ENCODE assay signal across 19 cellular contexts in genomic region chr14:24237463-24237955, GRCh38. TPM values are rescaled to one million over a fixed set of nuclear protein-coding genes. Genes with fewer than 3 reads are reported as not detected.
DNase-seq lines count a peak whose midpoint lies in the region; ATAC-seq, FAIRE-seq and TF ChIP-seq lines count a peak whose summit lies in the region.
"Had no signal": no experiment of that assay in that cellular context is flagged by ENCODE, and none has a peak within 500 bp of the region (broad histone marks: within the 10 kb centered on the region; RNA-seq: fewer than 3 reads in every experiment).

No MANE protein-coding gene starts in this region.

- no peaks in the 10 kb centered on the region for H3K9me3 Mint-ChIP-seq in CD4-positive, alpha-beta memory T cell
- H3K9me3 Mint-ChIP-seq in astrocyte (ENCODE audit: unreplicated experiment), result no peaks in the 10 kb centered on the region
- no peaks in the 10 kb centered on the region for H3K9me3 Mint-ChIP-seq in natural killer cell treated with Interleukin-12 subunit alpha and Interleukin-12 subunit beta and Interleukin-15 and Interleukin-18, amount 100 ng/mL, for 72 hours
- H3K9me3 Mint-ChIP-seq: activated naive CD8-positive, alpha-beta T cell treated with anti-CD3 and anti-CD28 coated beads, Interleukin-2, amount 10 ng/mL, durations not matched to agents 7 days and 5 days; GM23338 had no signal

- H3K27ac ChIP-seq in CD4-positive, alpha-beta memory T cell (ENCODE audit: low read depth, low read length), result no peak overlapping the region
- H3K27ac ChIP-seq in astrocyte (ENCODE audit: low read depth, low read length) (no peak overlapping the region), SK-N-SH (ENCODE audit: low read depth in 2 of 2, low read length in 1 of 2) (no peak overlapping the region), brain microvascular endothelial cell (no peak overlapping the region)
- H3K27ac ChIP-seq: cardiac muscle cell, thyroid gland had no signal

- intact Hi-C loops in CD4-positive, alpha-beta memory T cell (cut with micrococcal nuclease), result no loop called here

- ATAC-seq in natural killer cell treated with Interleukin-12 subunit alpha and Interleukin-12 subunit beta and Interleukin-15 and Interleukin-18, amount 100 ng/mL, for 72 hours, result no peak
- no peak for ATAC-seq in HG03097 (IDR thresholded peaks at IDR 0.05; ENCODE audit: low FRiP score, unreplicated experiment)
- ATAC-seq: GM23338 had no signal

- POLR2A ChIA-PET in CD4-positive, alpha-beta memory T cell (lab: Charles Lee; ENCODE audit: partially characterized antibody), result interaction anchor here (0.7 to 7.6 kb wide), 11 partner anchors 9 to 204 kb away, joined by 3 to 88 read pairs (median 4); partner anchors contain the start of genes CHMP4A, DCAF11, IPO4 and MDP1
- POLR2A ChIA-PET in SK-N-SH (lab: Yijun Ruan, JAX), result interaction anchor here (1.2 kb wide), 1 partner anchor 18 kb away, joined by 6 read pairs; no protein-coding TSS in a partner anchor

- WGBS in SK-N-SH (ENCODE audit: low lambda C conversion rate), result 84% methylated on average over 2 of the region's 2 CpGs

- CTCF ChIA-PET in CD4-positive, alpha-beta memory T cell (lab: Charles Lee; ENCODE audit: partially characterized antibody), result interaction anchor here (0.9 to 25.6 kb wide), 4 partner anchors 18 to 68 kb away, joined by 3 to 556 read pairs (median 4); partner anchors contain the start of genes CIDEB, DHRS1, LTB4R and LTB4R2
- CTCF ChIA-PET in SK-N-SH (lab: Yijun Ruan, JAX), result interaction anchor here (0.9 to 12.0 kb wide), 8 partner anchors 14 to 194 kb away, joined by 3 to 191 read pairs (median 7); partner anchors contain the start of genes CIDEB, DHRS1, MDP1 and NOP9

- H3K4me2 ChIP-seq in astrocyte (ENCODE audit: low read length) (no peak overlapping the region), SK-N-SH (no peak overlapping the region)
- H3K4me2 ChIP-seq: GM23338 had no signal

- no peak overlapping the region for H3K4me3 ChIP-seq in AG10803 (ENCODE audit: low read length)
- no peak overlapping the region for H3K4me3 ChIP-seq in CD4-positive, alpha-beta memory T cell (ENCODE audit: low read length in 2 of 2)
- no peak overlapping the region for H3K4me3 ChIP-seq in astrocyte (ENCODE audit: insufficient read depth, low read depth, low read length)
- H3K4me3 ChIP-seq in SK-N-SH (ENCODE audit: low read depth in 2 of 2, low read length in 1 of 2), result no peak overlapping the region
- H3K4me3 ChIP-seq in brain microvascular endothelial cell (ENCODE audit: low read depth, low read length), result no peak overlapping the region
- H3K4me3 ChIP-seq: cardiac muscle cell, GM23338, thyroid gland had no signal

- FAIRE-seq in astrocyte (lab: Jason Lieb, UNC), result no peak

- peak; percentile 17 for DNase-seq in AG10803 (ENCODE audit: low read depth)
- DNase-seq in CD4-positive, alpha-beta memory T cell, result no peak
- no peak for DNase-seq in astrocyte (ENCODE audit: low read depth)
- DNase-seq in natural killer cell treated with Interleukin-12 subunit alpha and Interleukin-12 subunit beta and Interleukin-15 and Interleukin-18, amount 100 ng/mL, for 72 hours (ENCODE audit: low spot score), result no peak
- no peak for DNase-seq in SK-N-SH
- DNase-seq in brain microvascular endothelial cell, result no peak
- DNase-seq in cerebellar nuclear complex (lab: John Stamatoyannopoulos, UW), result no peak
- DNase-seq: activated CD4-positive, CD25-positive, alpha-beta regulatory T cell; activated naive CD8-positive, alpha-beta T cell treated with anti-CD3 and anti-CD28 coated beads, Interleukin-2, amount 10 ng/mL, durations not matched to agents 7 days and 5 days; BE2C; MM.1S; NCI-H187; NCI-H446; occipital lobe; stimulated activated CD8-positive, alpha-beta memory T cell treated with anti-CD3 and anti-CD28 coated beads, Interleukin-4, amount 100 ng/mL, for 48 hours; thyroid gland had no signal

- peaks cover 48 to 85% of the 10 kb centered on the region in 2 donors for H3K36me3 Mint-ChIP-seq in CD4-positive, alpha-beta memory T cell
- H3K36me3 Mint-ChIP-seq in astrocyte (ENCODE audit: low read depth, unreplicated experiment), result peaks cover 39% of the 10 kb centered on the region
- peaks cover 41% of the 10 kb centered on the region for H3K36me3 Mint-ChIP-seq in natural killer cell treated with Interleukin-12 subunit alpha and Interleukin-12 subunit beta and Interleukin-15 and Interleukin-18, amount 100 ng/mL, for 72 hours

- H3K9me3 ChIP-seq in CD4-positive, alpha-beta memory T cell (ENCODE audit: control insufficient read depth in 1 of 2, low read length in 2 of 2), result no peaks in the 10 kb centered on the region
- no peaks in the 10 kb centered on the region for H3K9me3 ChIP-seq in astrocyte (ENCODE audit: insufficient read depth, low read depth, low read length)
- H3K9me3 ChIP-seq in SK-N-SH, result no peaks in the 10 kb centered on the region
- H3K9me3 ChIP-seq: BE2C, thyroid gland had no signal

- H3K27ac Mint-ChIP-seq in CD4-positive, alpha-beta memory T cell, result peak overlapping the region in 6 of 7 donors; percentile 0 to 95 (median 50)
- H3K27ac Mint-ChIP-seq in astrocyte (ENCODE audit: unreplicated experiment), result peak overlapping the region; percentile 53
- H3K27ac Mint-ChIP-seq in natural killer cell treated with Interleukin-12 subunit alpha and Interleukin-12 subunit beta and Interleukin-15 and Interleukin-18, amount 100 ng/mL, for 72 hours, result peak overlapping the region; percentile 94 to 96
- H3K27ac Mint-ChIP-seq: activated naive CD8-positive, alpha-beta T cell treated with anti-CD3 and anti-CD28 coated beads, Interleukin-2, amount 10 ng/mL, durations not matched to agents 7 days and 5 days; GM23338 had no signal

- peaks cover 26% of the 10 kb centered on the region for H4K20me1 ChIP-seq in astrocyte (ENCODE audit: insufficient read depth, low read length)
- H4K20me1 ChIP-seq in SK-N-SH (ENCODE audit: insufficient read depth), result no peaks in the 10 kb centered on the region

- no peak for TF ChIP-seq CTCF in AG10803 (conservative IDR thresholded peaks at IDR 0.05; ENCODE audit: low read length)
- no peak for TF ChIP-seq CTCF in astrocyte (IDR thresholded peaks at IDR 0.05; ENCODE audit: insufficient read depth, low read depth, low read length)
- TF ChIP-seq CTCF in SK-N-SH (IDR thresholded peaks at IDR 0.05), result no peak
- no peak for TF ChIP-seq CTCF in brain microvascular endothelial cell (IDR thresholded peaks at IDR 0.05; ENCODE audit: low read depth, low read length, missing control alignments)

- in situ Hi-C loops in brain microvascular endothelial cell (cut with HindIII; ENCODE audit: low pct_ligation_motif_present, low sequenced_read_pairs), result no loop called here

- peaks cover 63% of the 10 kb centered on the region for H3K4me1 ChIP-seq in CD4-positive, alpha-beta memory T cell (ENCODE audit: insufficient read depth, low read length)
- peaks cover 38% of the 10 kb centered on the region for H3K4me1 ChIP-seq in astrocyte (ENCODE audit: insufficient read depth, low read length)
- peaks cover 33 to 36% of the 10 kb centered on the region in 2 experiments; a peak in 3 of 4 replicates for H3K4me1 ChIP-seq in SK-N-SH (ENCODE audit: control insufficient read depth in 1 of 2, insufficient read depth in 2 of 2, low read depth in 1 of 2, low read length in 1 of 2)

- H3K4me3 Mint-ChIP-seq in CD4-positive, alpha-beta memory T cell, result peak overlapping the region in 1 of 8 donors; percentile 36
- H3K4me3 Mint-ChIP-seq in astrocyte (ENCODE audit: unreplicated experiment), result peak overlapping the region; percentile 63
- no peak overlapping the region for H3K4me3 Mint-ChIP-seq in natural killer cell treated with Interleukin-12 subunit alpha and Interleukin-12 subunit beta and Interleukin-15 and Interleukin-18, amount 100 ng/mL, for 72 hours
- H3K4me3 Mint-ChIP-seq: activated naive CD8-positive, alpha-beta T cell treated with anti-CD3 and anti-CD28 coated beads, Interleukin-2, amount 10 ng/mL, durations not matched to agents 7 days and 5 days; GM23338 had no signal

- peaks cover 68% of the 10 kb centered on the region for H3K36me3 ChIP-seq in CD4-positive, alpha-beta memory T cell (ENCODE audit: insufficient read depth, low read length)
- peaks cover 52% of the 10 kb centered on the region for H3K36me3 ChIP-seq in astrocyte (ENCODE audit: insufficient read depth, low read length)
- H3K36me3 ChIP-seq in SK-N-SH (replicated peaks in 1 of 2; ENCODE audit: control insufficient read depth in 1 of 2, insufficient read depth in 2 of 2, low read length in 1 of 2), result peaks cover 56 to 69% of the 10 kb centered on the region in 2 experiments
- H3K36me3 ChIP-seq in brain microvascular endothelial cell (replicated peaks), result peaks cover 54% of the 10 kb centered on the region

- H3K79me2 ChIP-seq in astrocyte (ENCODE audit: insufficient read depth, low read length) (peaks cover 77% of the 10 kb centered on the region), SK-N-SH (ENCODE audit: insufficient read depth) (peaks cover 68% of the 10 kb centered on the region)

- no peaks in the 10 kb centered on the region for H3K27me3 Mint-ChIP-seq in CD4-positive, alpha-beta memory T cell
- H3K27me3 Mint-ChIP-seq in astrocyte (ENCODE audit: low read depth, unreplicated experiment), result no peaks in the 10 kb centered on the region
- H3K27me3 Mint-ChIP-seq in natural killer cell treated with Interleukin-12 subunit alpha and Interleukin-12 subunit beta and Interleukin-15 and Interleukin-18, amount 100 ng/mL, for 72 hours, result no peaks in the 10 kb centered on the region
- H3K27me3 Mint-ChIP-seq: activated naive CD8-positive, alpha-beta T cell treated with anti-CD3 and anti-CD28 coated beads, Interleukin-2, amount 10 ng/mL, durations not matched to agents 7 days and 5 days had no signal

- H3K4me1 Mint-ChIP-seq in CD4-positive, alpha-beta memory T cell, result peaks cover 54 to 95% (median 75%) of the 10 kb centered on the region in 4 donors
- peaks cover 50% of the 10 kb centered on the region for H3K4me1 Mint-ChIP-seq in astrocyte (ENCODE audit: low read depth, unreplicated experiment)
- H3K4me1 Mint-ChIP-seq in natural killer cell treated with Interleukin-12 subunit alpha and Interleukin-12 subunit beta and Interleukin-15 and Interleukin-18, amount 100 ng/mL, for 72 hours (ENCODE audit: low read depth in 2 of 2), result peaks cover 66 to 79% of the 10 kb centered on the region in 2 donors

- peaks cover 13% of the 10 kb centered on the region for H3F3A ChIP-seq in SK-N-SH (replicated peaks; ENCODE audit: insufficient read depth)

- no peak for TF ChIP-seq EP300 in SK-N-SH (IDR thresholded peaks at IDR 0.05; ENCODE audit: borderline replicate concordance in 1 of 2, low read depth in 1 of 2, low read length in 1 of 2)

- no peaks in the 10 kb centered on the region for H3K27me3 ChIP-seq in CD4-positive, alpha-beta memory T cell (ENCODE audit: insufficient read depth, low read length)
- H3K27me3 ChIP-seq in astrocyte (ENCODE audit: insufficient read depth, low read length) (no peaks in the 10 kb centered on the region), SK-N-SH (ENCODE audit: insufficient read depth) (no peaks in the 10 kb centered on the region), brain microvascular endothelial cell (replicated peaks) (no peaks in the 10 kb centered on the region)
- H3K27me3 ChIP-seq: BE2C, cardiac muscle cell, thyroid gland had no signal

- TF ChIP-seq RAD21 in SK-N-SH (IDR thresholded peaks at IDR 0.05; ENCODE audit: low read length), result no peak

- H3K9ac ChIP-seq in astrocyte (ENCODE audit: low read length), result no peak overlapping the region
- no peak overlapping the region for H3K9ac ChIP-seq in SK-N-SH

- no peaks in the 10 kb centered on the region for H3K9me2 ChIP-seq in SK-N-SH

- H2AFZ ChIP-seq in astrocyte (ENCODE audit: low read depth, low read length) (no peak overlapping the region), SK-N-SH (ENCODE audit: low read depth) (no peak overlapping the region)
- H2AFZ ChIP-seq: GM23338 had no signal

RNA-seq across cellular contexts. Expression of gene GMPR2, which starts 4.8 kb away (rescaled TPM):
- total RNA-seq in CD4-positive, alpha-beta memory T cell, result 10 to 100 TPM; 91.0 to 95.8 TPM
- 100 to 1,000 TPM; 103 to 116 TPM for polyA plus RNA-seq in CD4-positive, alpha-beta memory T cell
- total RNA-seq in astrocyte, result 55.5 and 66.5 TPM in 2 replicates
- total RNA-seq in natural killer cell treated with Interleukin-12 subunit alpha and Interleukin-12 subunit beta and Interleukin-15 and Interleukin-18, amount 100 ng/mL, for 72 hours, result 10 to 100 TPM; 40.5 to 54.5 TPM
- polyA plus RNA-seq in SK-N-SH (2012; rRNA removed), result 97.0 and 149 TPM in 2 replicates
- 113 and 123 TPM in 2 replicates for polyA plus RNA-seq in SK-N-SH (2012; cell fraction: cytosol; rRNA removed)
- polyA plus RNA-seq in SK-N-SH (2012; cell fraction: nucleus; rRNA removed), result 95.3 and 158 TPM in 2 replicates

RNA-seq across cellular contexts. Expression of gene TINF2, which starts 4.9 kb away (rescaled TPM):
- 100 to 1,000 TPM; 131 to 132 TPM for total RNA-seq in CD4-positive, alpha-beta memory T cell
- polyA plus RNA-seq in CD4-positive, alpha-beta memory T cell, result 100 to 1,000 TPM; 151 to 169 TPM
- 33.0 and 36.2 TPM in 2 replicates for total RNA-seq in astrocyte
- 100 to 1,000 TPM in 1 of 2 donors, 10 to 100 TPM in 1; 77.7 to 103 TPM for total RNA-seq in natural killer cell treated with Interleukin-12 subunit alpha and Interleukin-12 subunit beta and Interleukin-15 and Interleukin-18, amount 100 ng/mL, for 72 hours
- 38.3 and 42.2 TPM in 2 replicates for polyA plus RNA-seq in SK-N-SH (2012; rRNA removed)
- 40.0 and 41.1 TPM in 2 replicates for polyA plus RNA-seq in SK-N-SH (2012; cell fraction: cytosol; rRNA removed)
- 61.8 and 64.1 TPM in 2 replicates for polyA plus RNA-seq in SK-N-SH (2012; cell fraction: nucleus; rRNA removed)

RNA-seq across cellular contexts. Expression of gene NEDD8, which starts 5.3 kb away (rescaled TPM):
- total RNA-seq in CD4-positive, alpha-beta memory T cell, result 100 to 1,000 TPM; 116 to 127 TPM
- polyA plus RNA-seq in CD4-positive, alpha-beta memory T cell, result 100 to 1,000 TPM; 351 to 425 TPM
- total RNA-seq in astrocyte, result 233 and 251 TPM in 2 replicates
- 100 to 1,000 TPM; 196 to 199 TPM for total RNA-seq in natural killer cell treated with Interleukin-12 subunit alpha and Interleukin-12 subunit beta and Interleukin-15 and Interleukin-18, amount 100 ng/mL, for 72 hours
- 465 and 534 TPM in 2 replicates for polyA plus RNA-seq in SK-N-SH (2012; rRNA removed)
- polyA plus RNA-seq in SK-N-SH (2012; cell fraction: cytosol; rRNA removed), result 571 and 857 TPM in 2 replicates
- 102 and 143 TPM in 2 replicates for polyA plus RNA-seq in SK-N-SH (2012; cell fraction: nucleus; rRNA removed)

RNA-seq across cellular contexts. Expression of gene MDP1, which starts 21.6 kb away (rescaled TPM):
- 10 to 100 TPM; 12.5 to 15.3 TPM for total RNA-seq in CD4-positive, alpha-beta memory T cell
- 10 to 100 TPM; 27.3 to 28.1 TPM for polyA plus RNA-seq in CD4-positive, alpha-beta memory T cell
- total RNA-seq in astrocyte, result 8.9 and 9.9 TPM in 2 replicates
- 10 to 100 TPM in 1 of 2 donors, 1 to 10 TPM in 1; 9.1 to 11.3 TPM for total RNA-seq in natural killer cell treated with Interleukin-12 subunit alpha and Interleukin-12 subunit beta and Interleukin-15 and Interleukin-18, amount 100 ng/mL, for 72 hours
- 36.4 and 36.7 TPM in 2 replicates for polyA plus RNA-seq in SK-N-SH (2012; rRNA removed)
- 33.8 and 34.0 TPM in 2 replicates for polyA plus RNA-seq in SK-N-SH (2012; cell fraction: cytosol; rRNA removed)
- polyA plus RNA-seq in SK-N-SH (2012; cell fraction: nucleus; rRNA removed), result 42.4 and 50.9 TPM in 2 replicates

RNA-seq across cellular contexts. Expression of gene CHMP4A, which starts 24.2 kb away (rescaled TPM):
- total RNA-seq in CD4-positive, alpha-beta memory T cell, result 100 to 1,000 TPM in 1 of 2 experiments, 10 to 100 TPM in 1; 99.3 to 101 TPM
- 100 to 1,000 TPM; 164 to 194 TPM for polyA plus RNA-seq in CD4-positive, alpha-beta memory T cell
- total RNA-seq in astrocyte, result 26.7 and 32.2 TPM in 2 replicates
- 10 to 100 TPM; 66.2 to 95.0 TPM for total RNA-seq in natural killer cell treated with Interleukin-12 subunit alpha and Interleukin-12 subunit beta and Interleukin-15 and Interleukin-18, amount 100 ng/mL, for 72 hours
- polyA plus RNA-seq in SK-N-SH (2012; rRNA removed), result 92.4 and 96.1 TPM in 2 replicates
- 117 and 158 TPM in 2 replicates for polyA plus RNA-seq in SK-N-SH (2012; cell fraction: cytosol; rRNA removed)
- 62.1 and 64.8 TPM in 2 replicates for polyA plus RNA-seq in SK-N-SH (2012; cell fraction: nucleus; rRNA removed)
